Comparison of ENCODE assay signal across 8 cellular contexts in genomic region chr1:44355582-44356305, GRCh38. TPM values are rescaled to one million over a fixed set of nuclear protein-coding genes. Genes with fewer than 3 reads are reported as not detected.
A peak's percentile ranks its signal among the peaks of the same experiment; 100 is the strongest.
DNase-seq lines count a peak whose midpoint lies in the region; ATAC-seq and TF ChIP-seq lines count a peak whose summit lies in the region.

No MANE protein-coding gene starts in this region.

- H3K27ac ChIP-seq in angular gyrus (ENCODE audit: low read depth, low read length), result peak overlapping the region; percentile 46

- H3K27me3 ChIP-seq in mononuclear cell (ENCODE audit: insufficient read depth, low read length), result no peaks in the 10 kb centered on the region

- H3K4me3 ChIP-seq in AG10803 (ENCODE audit: low read length) (peak overlapping the region; percentile 36), mononuclear cell (ENCODE audit: low read length) (peak overlapping the region; percentile 70)

- POLR2A ChIA-PET in HEK293T (lab: Yijun Ruan, JAX), result interaction anchor here (1.0 to 1.2 kb wide), 3 partner anchors 9 to 296 kb away, joined by 3 to 7 read pairs (median 4); no protein-coding TSS in a partner anchor

- ATAC-seq in HG02885 (IDR thresholded peaks at IDR 0.05; ENCODE audit: poor library complexity, unreplicated experiment), result no peak

- H3K9me3 ChIP-seq in mononuclear cell (ENCODE audit: low read depth, low read length), result no peaks in the 10 kb centered on the region

- CTCF ChIA-PET in HEK293T (lab: Yijun Ruan, JAX), result interaction anchor here (1.0 to 1.5 kb wide), 2 partner anchors 138 to 239 kb away, joined by 4 read pairs; no protein-coding TSS in a partner anchor

- DNase-seq in AG10803 (ENCODE audit: low read depth) (no peak), HEK293T (ENCODE audit: extremely low spot score) (peak; percentile 11), EL (no peak), SHP77 treated with DMSO at 0.1 percent for 48 hours (lab: John Stamatoyannopoulos, UW) (no peak)
- no peak for DNase-seq in activated CD4-positive, CD25-positive, alpha-beta regulatory T cell (lab: John Stamatoyannopoulos, UW)

- H3K4me1 ChIP-seq in mononuclear cell (ENCODE audit: insufficient read depth, low read length), result peaks cover 21% of the 10 kb centered on the region

- TF ChIP-seq CTCF in AG10803 (conservative IDR thresholded peaks at IDR 0.05; ENCODE audit: low read length), result no peak

TF ChIP-seq in HEK293T, 16 proteins besides CTCF, POLR2A, EP300 and RAD21:
- no peak for TF ChIP-seq ARNT (IDR thresholded peaks at IDR 0.05)
- TF ChIP-seq L3MBTL2 (conservative IDR thresholded peaks at IDR 0.05), result peak; percentile 44

RNA-seq across cellular contexts. Expression of gene ERI3, which starts 0.7 kb away (rescaled TPM):
- 11.3 TPM for total RNA-seq in mononuclear cell

RNA-seq across cellular contexts. Expression of gene RNF220, which starts 49.3 kb away (rescaled TPM):
- total RNA-seq in mononuclear cell, result 61.4 TPM
